17 cellular contexts compared by ENCODE assay signal in the genomic region with DNA sequence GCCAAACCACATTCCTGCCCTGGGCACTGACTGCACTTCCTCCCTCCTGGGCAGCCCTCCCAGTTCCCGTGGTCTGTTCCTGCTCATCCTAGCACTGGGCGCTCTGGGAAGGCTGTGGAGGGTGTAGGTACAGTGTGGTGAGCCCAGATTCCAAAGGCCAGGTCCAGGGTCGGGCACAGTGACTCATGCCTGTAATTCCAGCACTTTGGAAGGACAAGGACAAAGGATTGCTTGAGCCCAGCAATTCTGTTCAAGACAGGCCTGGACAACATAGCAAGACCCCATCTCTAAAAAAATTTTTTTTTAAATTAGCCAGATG. TPM values are rescaled to one million over a fixed set of nuclear protein-coding genes. Genes with fewer than 3 reads are reported as not detected.
DNase-seq lines count a peak whose midpoint lies in the region; ATAC-seq, FAIRE-seq and TF ChIP-seq lines count a peak whose summit lies in the region.
"Had no signal": no experiment of that assay in that cellular context is flagged by ENCODE, and none has a peak within 500 bp of the region (broad histone marks: within the 10 kb centered on the region; RNA-seq: fewer than 3 reads in every experiment).

No MANE protein-coding gene starts in this region.

- no peak overlapping the region for H2AK5ac ChIP-seq in IMR-90 (ENCODE audit: low read depth, low read length)

- in situ Hi-C loops in IMR-90 (cut with MboI; ENCODE audit: low sequenced_read_pairs): no loop called here
- in situ Hi-C loops in K562 (cut with MboI): no loop called here
- in situ Hi-C loops in brain microvascular endothelial cell (cut with HindIII; ENCODE audit: low pct_ligation_motif_present, low sequenced_read_pairs): no loop called here

- H3K27me3 ChIP-seq in IMR-90 (ENCODE audit: control insufficient read depth, insufficient read depth, low read length): no peaks in the 10 kb centered on the region; the same call in 1 of the 2 replicates
- H3K27me3 ChIP-seq in K562 (ENCODE audit: control insufficient read depth in 2 of 2, insufficient read depth in 2 of 2, low read length in 2 of 2): peaks cover 34 to 70% of the 10 kb centered on the region in 2 experiments; a peak in 4 of 5 replicates
- H3K27me3 ChIP-seq in left lung: peaks cover 0 to 2% of the 10 kb centered on the region in 2 donors
- no peaks in the 10 kb centered on the region for H3K27me3 ChIP-seq in brain microvascular endothelial cell (replicated peaks)

- H3K9ac ChIP-seq in IMR-90 (ENCODE audit: low read depth, low read length): no peak overlapping the region
- no peak overlapping the region for H3K9ac ChIP-seq in K562 (ENCODE audit: insufficient read depth in 1 of 2, low read depth in 2 of 2, low read length in 2 of 2)

- H2BK120ac ChIP-seq in IMR-90 (ENCODE audit: low read depth, low read length): no peak overlapping the region

- no peak for TF ChIP-seq POLR2A in IMR-90 (IDR thresholded peaks at IDR 0.05; ENCODE audit: low read depth, low read length)
- no peak for TF ChIP-seq POLR2A in K562 (conservative IDR thresholded peaks at IDR 0.05)

- FAIRE-seq in K562 (lab: Jason Lieb, UNC): no peak

- peaks cover 3 to 4% of the 10 kb centered on the region in 2 experiments; a peak in 1 of 4 replicates for H3K79me1 ChIP-seq in IMR-90 (ENCODE audit: low read depth in 1 of 2, low read length in 2 of 2)

- H4K20me1 ChIP-seq in IMR-90 (ENCODE audit: insufficient read depth, low read length): peaks cover 13% of the 10 kb centered on the region
- peaks cover 26% of the 10 kb centered on the region; the same call in 1 of the 2 replicates for H4K20me1 ChIP-seq in K562 (replicated peaks; ENCODE audit: control insufficient read depth, insufficient read depth, low read length)

- H3K27me3 Mint-ChIP-seq in stimulated activated memory B cell treated with anti-CD40 and anti-IgM and Interleukin-4, amounts not matched to agents 10 μg/mL and 1 μg/mL and 100 μg/mL, for 72 hours: no peaks in the 10 kb centered on the region
- H3K27me3 Mint-ChIP-seq in T-helper 2 cell treated with Interferon-gamma antibody and Interleukin-4, amounts not matched to agents 5 μg/mL and 100 μg/mL, for 36 hours (ENCODE audit: low read depth): peaks cover 13% of the 10 kb centered on the region
- H3K27me3 Mint-ChIP-seq: IgD-negative memory B cell had no signal

- dilution Hi-C loops in IMR-90 (cut with HindIII; ENCODE audit: low sequenced_read_pairs, unreplicated experiment): no loop called here

- TF ChIP-seq CTCF in C4-2B (conservative IDR thresholded peaks at IDR 0.05) (no peak), IMR-90 (conservative IDR thresholded peaks at IDR 0.05; ENCODE audit: low read depth, low read length) (no peak), K562 (IDR thresholded peaks at IDR 0.05 in 2 of 3, conservative IDR thresholded peaks at IDR 0.05 in 1 of 3; ENCODE audit: insufficient read depth in 2 of 3, low read depth in 1 of 3, low read length in 3 of 3) (no peak), left lung (IDR thresholded peaks at IDR 0.05) (no peak), brain microvascular endothelial cell (IDR thresholded peaks at IDR 0.05; ENCODE audit: low read depth, low read length, missing control alignments) (no peak)

- no peak overlapping the region for H3K4me3 ChIP-seq in IMR-90 (ENCODE audit: insufficient read depth, low read depth, low read length)
- H3K4me3 ChIP-seq in K562: no peak overlapping the region
- H3K4me3 ChIP-seq in left lung: no peak overlapping the region
- no peak overlapping the region for H3K4me3 ChIP-seq in brain microvascular endothelial cell (ENCODE audit: low read depth, low read length)
- H3K4me3 ChIP-seq: tibial artery had no signal

- H3K56ac ChIP-seq in IMR-90 (ENCODE audit: extremely low read depth, insufficient read depth, low read length): no peak overlapping the region

- H4K8ac ChIP-seq in IMR-90 (ENCODE audit: low read depth in 2 of 2, low read length in 2 of 2): no peak overlapping the region

- H2AFZ ChIP-seq in IMR-90 (replicated peaks; ENCODE audit: low read length, poor library complexity) (no peak overlapping the region), K562 (ENCODE audit: low read depth, low read length) (no peak overlapping the region)

- TF ChIP-seq RAD21 in IMR-90 (IDR thresholded peaks at IDR 0.05; ENCODE audit: low read length) (no peak), K562 (CRISPR knock-in tag; conservative IDR thresholded peaks at IDR 0.05 in 1 of 2, IDR thresholded peaks at IDR 0.05 in 1 of 2) (no peak)

- TF ChIP-seq EP300 in K562 (IDR thresholded peaks at IDR 0.05; ENCODE audit: low read length): no peak

- no peak overlapping the region for H3K27ac Mint-ChIP-seq in stimulated activated memory B cell treated with anti-CD40 and anti-IgM and Interleukin-4, amounts not matched to agents 10 μg/mL and 1 μg/mL and 100 μg/mL, for 72 hours
- H3K27ac Mint-ChIP-seq in T-helper 2 cell treated with Interferon-gamma antibody and Interleukin-4, amounts not matched to agents 5 μg/mL and 100 μg/mL, for 36 hours: no peak overlapping the region

- H3K36me3 ChIP-seq in IMR-90 (ENCODE audit: control insufficient read depth, insufficient read depth, low read length) (no peaks in the 10 kb centered on the region), K562 (ENCODE audit: control insufficient read depth, insufficient read depth, low read length) (no peaks in the 10 kb centered on the region), left lung (no peaks in the 10 kb centered on the region), brain microvascular endothelial cell (replicated peaks) (no peaks in the 10 kb centered on the region)
- H3K36me3 ChIP-seq: tibial artery had no signal

- CTCF ChIA-PET in IMR-90 (lab: Yijun Ruan, JAX): no interaction called here
- CTCF ChIA-PET in K562 (lab: Yijun Ruan, JAX; ENCODE audit: low intra/inter-chr PET ratio): interaction anchor here (1.7 to 4.5 kb wide), 2 partner anchors 45 to 60 kb away, joined by 7 to 35 read pairs; no protein-coding TSS in a partner anchor

- H4K91ac ChIP-seq in IMR-90 (ENCODE audit: insufficient read depth, low read depth, low read length): no peak overlapping the region

- H3K14ac ChIP-seq in IMR-90 (replicated peaks; ENCODE audit: low read depth, low read length): no peak overlapping the region

- no peak overlapping the region for H4K5ac ChIP-seq in IMR-90 (ENCODE audit: low read depth, low read length)

- H2BK15ac ChIP-seq in IMR-90 (ENCODE audit: low read depth, low read length): no peak overlapping the region

- H2BK20ac ChIP-seq in IMR-90 (ENCODE audit: low read depth, low read length): no peak overlapping the region

- no peaks in the 10 kb centered on the region for H3K36me3 Mint-ChIP-seq in stimulated activated memory B cell treated with anti-CD40 and anti-IgM and Interleukin-4, amounts not matched to agents 10 μg/mL and 1 μg/mL and 100 μg/mL, for 72 hours
- H3K36me3 Mint-ChIP-seq in T-helper 2 cell treated with Interferon-gamma antibody and Interleukin-4, amounts not matched to agents 5 μg/mL and 100 μg/mL, for 36 hours (ENCODE audit: low read depth): no peaks in the 10 kb centered on the region

- H3K4ac ChIP-seq in IMR-90 (ENCODE audit: low read depth, low read length): no peak overlapping the region

- H3K27ac ChIP-seq in C4-2B: peak overlapping the region; percentile 37
- no peak overlapping the region for H3K27ac ChIP-seq in IMR-90 (ENCODE audit: insufficient read depth, low read length)
- no peak overlapping the region for H3K27ac ChIP-seq in K562 (ENCODE audit: extremely low read depth, low read depth, low read length)
- no peak overlapping the region for H3K27ac ChIP-seq in left lung
- H3K27ac ChIP-seq in brain microvascular endothelial cell: no peak overlapping the region
- H3K27ac ChIP-seq: tibial artery had no signal

- POLR2A ChIA-PET in IMR-90 (lab: Charles Lee; ENCODE audit: unreplicated experiment): no interaction called here
- POLR2A ChIA-PET in K562 (lab: Yijun Ruan, JAX): interaction anchor here (0.7 to 1.1 kb wide), 2 partner anchors 23 to 39 kb away, joined by 3 read pairs; no protein-coding TSS in a partner anchor

- H3K9me1 ChIP-seq in IMR-90 (ENCODE audit: insufficient read depth, low read length) (no peaks in the 10 kb centered on the region), K562 (ENCODE audit: control insufficient read depth, insufficient read depth, low read length) (no peaks in the 10 kb centered on the region)

- H3K4me1 ChIP-seq in IMR-90 (ENCODE audit: control insufficient read depth, insufficient read depth, low read length) (peaks cover 3% of the 10 kb centered on the region; the same call in 1 of the 2 replicates), K562 (replicated peaks in 1 of 2; ENCODE audit: control insufficient read depth in 2 of 2, insufficient read depth in 2 of 2, low read length in 2 of 2) (peaks cover 3 to 33% of the 10 kb centered on the region in 2 experiments; a peak in 4 of 5 replicates), left lung (peaks cover 0 to 8% of the 10 kb centered on the region in 2 donors)

- H2BK5ac ChIP-seq in IMR-90 (ENCODE audit: low read depth, low read length, poor library complexity, severe bottlenecking): no peak overlapping the region

- no peaks in the 10 kb centered on the region for H3K9me3 Mint-ChIP-seq in stimulated activated memory B cell treated with anti-CD40 and anti-IgM and Interleukin-4, amounts not matched to agents 10 μg/mL and 1 μg/mL and 100 μg/mL, for 72 hours
- H3K9me3 Mint-ChIP-seq in T-helper 2 cell treated with Interferon-gamma antibody and Interleukin-4, amounts not matched to agents 5 μg/mL and 100 μg/mL, for 36 hours: no peaks in the 10 kb centered on the region
- H3K9me3 Mint-ChIP-seq: central memory CD8-positive, alpha-beta T cell; IgD-negative memory B cell had no signal

- H3K4me2 ChIP-seq in IMR-90 (ENCODE audit: low read depth, low read length) (no peak overlapping the region), K562 (ENCODE audit: insufficient read depth, low read length) (no peak overlapping the region)

- peaks cover 30% of the 10 kb centered on the region for H3K4me1 Mint-ChIP-seq in stimulated activated memory B cell treated with anti-CD40 and anti-IgM and Interleukin-4, amounts not matched to agents 10 μg/mL and 1 μg/mL and 100 μg/mL, for 72 hours
- H3K4me1 Mint-ChIP-seq in T-helper 2 cell treated with Interferon-gamma antibody and Interleukin-4, amounts not matched to agents 5 μg/mL and 100 μg/mL, for 36 hours (ENCODE audit: low read depth): no peaks in the 10 kb centered on the region
- H3K4me1 Mint-ChIP-seq: central memory CD8-positive, alpha-beta T cell had no signal

- DNase-seq in IMR-90: no peak
- DNase-seq in K562 (ENCODE audit: extremely low read depth in 1 of 4, low spot score in 3 of 4): no peak
- DNase-seq in left lung: no peak
- DNase-seq in MV-4-11 (lab: John Stamatoyannopoulos, UW): no peak
- DNase-seq in brain microvascular endothelial cell: no peak
- DNase-seq in T-helper 2 cell treated with Interferon-gamma antibody and Interleukin-4, amounts not matched to agents 5 μg/mL and 100 μg/mL, for 36 hours (ENCODE audit: low spot score): no peak
- DNase-seq: activated naive CD4-positive, alpha-beta T cell treated with Interleukin-2 at 50 U/mL for 16 hours; hippocampal formation; mesenchymal stem cell; NCI-H1694; NCI-H69; occipital lobe; tibial artery had no signal

- WGBS in IMR-90 (ENCODE audit: extremely low coverage in 2 of 2, insufficient read length in 1 of 2), 2 experiments: no CpG with 5 or more reads among the region's 3 CpGs
- WGBS in K562 (ENCODE audit: insufficient coverage, low coverage, missing lambda C conversion rate): 16% methylated on average over 3 of the region's 3 CpGs

- peak overlapping the region; percentile 47 for H2AK9ac ChIP-seq in IMR-90 (replicated peaks; ENCODE audit: low read depth, low read length, poor library complexity)

- no peak overlapping the region for H3K4me3 Mint-ChIP-seq in stimulated activated memory B cell treated with anti-CD40 and anti-IgM and Interleukin-4, amounts not matched to agents 10 μg/mL and 1 μg/mL and 100 μg/mL, for 72 hours
- no peak overlapping the region for H3K4me3 Mint-ChIP-seq in T-helper 2 cell treated with Interferon-gamma antibody and Interleukin-4, amounts not matched to agents 5 μg/mL and 100 μg/mL, for 36 hours
- H3K4me3 Mint-ChIP-seq: central memory CD8-positive, alpha-beta T cell; IgD-negative memory B cell had no signal

- no peak overlapping the region for H3K18ac ChIP-seq in IMR-90 (ENCODE audit: low read depth, low read length)

- ATAC-seq in IMR-90 (ENCODE audit: low read depth): no peak
- ATAC-seq in K562: no peak
- ATAC-seq in left lung: peak; percentile 35
- ATAC-seq in stimulated activated memory B cell treated with anti-CD40 and anti-IgM and Interleukin-4, amounts not matched to agents 10 μg/mL and 1 μg/mL and 100 μg/mL, for 72 hours: no peak

- BruUV-seq in IMR-90 (replicated peaks; lab: Mats Ljungman, UMichigan): TSS peak; percentile 13
- no TSS peak for BruUV-seq in K562 (replicated peaks; lab: Mats Ljungman, UMichigan)

- intact Hi-C loops in IMR-90 (cut with micrococcal nuclease) (no loop called here), K562 (cut with micrococcal nuclease) (no loop called here), left lung (cut with DNase I) (no loop called here)

- H3K23ac ChIP-seq in IMR-90 (ENCODE audit: low read depth, low read length): no peak overlapping the region

- H3K9me3 ChIP-seq in IMR-90 (ENCODE audit: control insufficient read depth, insufficient read depth, low read length): no peaks in the 10 kb centered on the region
- H3K9me3 ChIP-seq in K562 (replicated peaks; ENCODE audit: control insufficient read depth, insufficient read depth, low read depth, low read length): no peaks in the 10 kb centered on the region
- H3K9me3 ChIP-seq in left lung: no peaks in the 10 kb centered on the region
- H3K9me3 ChIP-seq: tibial artery had no signal

- H3K79me2 ChIP-seq in K562 (ENCODE audit: control insufficient read depth, insufficient read depth, low read length): no peaks in the 10 kb centered on the region

RNA-seq across cellular contexts. Expression of gene C16orf74, which starts 30.6 kb away (rescaled TPM):
- 4.5 and 5.0 TPM in 2 replicates for total RNA-seq in IMR-90 (2012; rRNA removed)
- polyA plus RNA-seq in IMR-90 (2012; rRNA removed): 12.2 and 18.5 TPM in 2 replicates
- 21.0 and 28.2 TPM in 2 replicates for polyA plus RNA-seq in IMR-90 (2012; cell fraction: cytosol; rRNA removed)
- 12.0 and 16.7 TPM in 2 replicates for polyA plus RNA-seq in IMR-90 (2012; cell fraction: nucleus; rRNA removed; ENCODE audit: low replicate concordance)
- total RNA-seq in K562 (2011; cell fraction: chromatin; rRNA removed; ENCODE audit: low replicate concordance): not detected in 2 replicates
- not detected in 2 replicates for total RNA-seq in K562 (2011; cell fraction: nucleolus; rRNA removed)
- not detected in 2 replicates for total RNA-seq in K562 (2011; cell fraction: nucleoplasm; rRNA removed)
- not detected in 2 replicates for total RNA-seq in K562 (2014; rRNA removed)
- total RNA-seq in K562 (2014; rRNA removed; fragmentation: Illumina TruSeq; extraction: Trizol): not detected in 2 replicates
- not detected in 2 replicates for total RNA-seq in K562 (2015; rRNA removed; fragmentation: Illumina TruSeq; extraction: Trizol)
- not detected in 2 replicates for total RNA-seq in K562 (2021)
- polyA plus RNA-seq in K562 (2011; rRNA removed): 0.11 TPM in 1 of 2 replicates, not detected in the other
- polyA plus RNA-seq in K562 (2011; cell fraction: cytosol; rRNA removed): not detected in 2 replicates
- polyA plus RNA-seq in K562 (2011; cell fraction: nucleus; rRNA removed): not detected in 2 replicates
- not detected in 2 replicates for polyA plus RNA-seq in K562 (2012)
- not detected in 2 replicates for polyA plus RNA-seq in K562 (2014; fragmentation: Illumina TruSeq; extraction: Trizol)
- not detected for polyA plus RNA-seq in K562 (2014; fragmentation: Nextera tagmentation; extraction: Ambion mirVana)
- not detected in 2 replicates for polyA plus RNA-seq in K562 (2014; rRNA removed)
- polyA minus RNA-seq in K562 (2011; rRNA and poly(A)+ RNA removed): not detected in 2 replicates
- not detected in 2 replicates for polyA minus RNA-seq in K562 (2011; cell fraction: cytosol; rRNA and poly(A)+ RNA removed)
- polyA minus RNA-seq in K562 (2011; cell fraction: nucleus; rRNA and poly(A)+ RNA removed): not detected in 2 replicates
- total RNA-seq in left lung: 1 to 10 TPM; 1.3 to 1.9 TPM

RNA-seq across cellular contexts. Expression of gene GINS2, which starts 31.5 kb away (rescaled TPM):
- 12.8 and 13.4 TPM in 2 replicates for total RNA-seq in IMR-90 (2012; rRNA removed)
- polyA plus RNA-seq in IMR-90 (2012; rRNA removed): 11.3 and 12.0 TPM in 2 replicates
- 4.0 and 9.5 TPM in 2 replicates for polyA plus RNA-seq in IMR-90 (2012; cell fraction: cytosol; rRNA removed)
- 1.7 and 3.6 TPM in 2 replicates for polyA plus RNA-seq in IMR-90 (2012; cell fraction: nucleus; rRNA removed; ENCODE audit: low replicate concordance)
- total RNA-seq in K562 (2011; cell fraction: chromatin; rRNA removed; ENCODE audit: low replicate concordance): 24.8 and 32.7 TPM in 2 replicates
- 24.2 and 24.5 TPM in 2 replicates for total RNA-seq in K562 (2011; cell fraction: nucleolus; rRNA removed)
- total RNA-seq in K562 (2011; cell fraction: nucleoplasm; rRNA removed): 23.2 and 33.3 TPM in 2 replicates
- total RNA-seq in K562 (2014; rRNA removed): 42.0 and 44.2 TPM in 2 replicates
- total RNA-seq in K562 (2014; rRNA removed; fragmentation: Illumina TruSeq; extraction: Trizol): 43.8 and 47.3 TPM in 2 replicates
- total RNA-seq in K562 (2015; rRNA removed; fragmentation: Illumina TruSeq; extraction: Trizol): 39.4 and 40.4 TPM in 2 replicates
- total RNA-seq in K562 (2021): 57.5 and 61.6 TPM in 2 replicates
- 38.4 and 44.6 TPM in 2 replicates for polyA plus RNA-seq in K562 (2011; rRNA removed)
- 27.8 and 34.2 TPM in 2 replicates for polyA plus RNA-seq in K562 (2011; cell fraction: cytosol; rRNA removed)
- polyA plus RNA-seq in K562 (2011; cell fraction: nucleus; rRNA removed): 15.7 and 20.5 TPM in 2 replicates
- 26.1 and 33.8 TPM in 2 replicates for polyA plus RNA-seq in K562 (2012)
- 41.4 and 49.8 TPM in 2 replicates for polyA plus RNA-seq in K562 (2014; fragmentation: Illumina TruSeq; extraction: Trizol)
- 10 to 100 TPM; 61.3 to 76.2 TPM for polyA plus RNA-seq in K562 (2014; fragmentation: Nextera tagmentation; extraction: Ambion mirVana)
- 42.3 and 42.9 TPM in 2 replicates for polyA plus RNA-seq in K562 (2014; rRNA removed)
- 25.6 and 28.3 TPM in 2 replicates for polyA minus RNA-seq in K562 (2011; rRNA and poly(A)+ RNA removed)
- polyA minus RNA-seq in K562 (2011; cell fraction: cytosol; rRNA and poly(A)+ RNA removed): 13.6 and 17.8 TPM in 2 replicates
- polyA minus RNA-seq in K562 (2011; cell fraction: nucleus; rRNA and poly(A)+ RNA removed): 10.2 and 13.2 TPM in 2 replicates
- 1 to 10 TPM; 4.2 to 8.5 TPM for total RNA-seq in left lung
